16 cellular contexts compared by ENCODE assay signal in the genomic region with DNA sequence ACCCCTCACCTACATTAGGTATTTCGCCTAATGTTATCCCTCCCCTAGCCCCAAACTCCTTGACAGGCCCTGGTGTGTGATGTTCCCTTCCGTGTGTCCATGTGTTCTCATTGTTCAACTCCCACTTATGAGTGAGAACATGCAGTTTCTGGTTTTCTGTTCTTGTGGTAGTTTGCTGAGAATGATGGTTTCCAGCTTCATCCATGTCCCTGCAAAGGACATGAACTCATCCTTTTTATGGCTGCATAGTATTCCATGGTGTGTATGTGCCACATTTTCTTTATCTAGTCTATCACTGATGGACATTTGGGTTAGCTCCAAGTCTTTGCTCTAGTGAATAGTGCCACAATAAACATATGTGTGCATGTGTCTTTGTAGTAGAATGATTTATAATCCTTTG. TPM values are rescaled to one million over a fixed set of nuclear protein-coding genes. Genes with fewer than 3 reads are reported as not detected.
"Had no signal": no experiment of that assay in that cellular context is flagged by ENCODE, and none has a peak within 500 bp of the region (broad histone marks: within the 10 kb centered on the region; RNA-seq: fewer than 3 reads in every experiment).

No MANE protein-coding gene starts in this region.

RNA-seq across cellular contexts. Expression of a gene that starts 14.4 kb away (rescaled TPM):
- total RNA-seq: activated naive CD4-positive, alpha-beta T cell treated with anti-CD3 and anti-CD28 coated beads for 36 hours; activated naive CD4-positive, alpha-beta T cell treated with anti-CD3 and anti-CD28 coated beads, Interleukin-2, amount 50 U/mL, for 72 hours; activated naive CD8-positive, alpha-beta T cell treated with anti-CD3 and anti-CD28 coated beads for 36 hours; activated naive CD8-positive, alpha-beta T cell treated with anti-CD3 and anti-CD28 coated beads, Interleukin-2, amount 10 ng/mL, durations not matched to agents 7 days and 5 days; activated T-helper 1 cell treated with anti-CD3 and anti-CD28 coated beads, Interleukin-12 subunit alpha, Interleukin-12 subunit beta, Interleukin-2, Interleukin-4 antibody, amounts not matched to agents 30 ng/mL and 10 ng/mL and 1 ng/mL, durations not matched to agents 14 hours and 24 hours and 36 hours; activated T-helper 17 cell treated with anti-CD3 and anti-CD28 coated beads, Interleukin-2, amount 50 U/mL, for 72 hours; activated T-helper 2 cell treated with anti-CD3 and anti-CD28 coated beads, Interferon-gamma antibody, Interleukin-2, Interleukin-4, amounts not matched to agents 10 μg/mL and 5 μg/mL and 100 μg/mL, durations not matched to agents 14 hours and 24 hours and 36 hours; astrocyte; bronchial epithelial cell; cardiac septum; chondrocyte had no signal

RNA-seq across cellular contexts. Expression of a gene that starts 46.4 kb away (rescaled TPM):
- total RNA-seq: activated naive CD4-positive, alpha-beta T cell treated with anti-CD3 and anti-CD28 coated beads for 36 hours; activated naive CD4-positive, alpha-beta T cell treated with anti-CD3 and anti-CD28 coated beads, Interleukin-2, amount 50 U/mL, for 72 hours; activated naive CD8-positive, alpha-beta T cell treated with anti-CD3 and anti-CD28 coated beads for 36 hours; activated naive CD8-positive, alpha-beta T cell treated with anti-CD3 and anti-CD28 coated beads, Interleukin-2, amount 10 ng/mL, durations not matched to agents 7 days and 5 days; activated T-cell treated with anti-CD3 and anti-CD28 coated beads, Interleukin-2, amount 50 U/mL, for 72 hours; activated T-helper 1 cell treated with anti-CD3 and anti-CD28 coated beads, Interleukin-12 subunit alpha, Interleukin-12 subunit beta, Interleukin-2, Interleukin-4 antibody, amounts not matched to agents 30 ng/mL and 10 ng/mL and 1 ng/mL, durations not matched to agents 14 hours and 24 hours and 36 hours; activated T-helper 17 cell treated with anti-CD3 and anti-CD28 coated beads, Interleukin-2, amount 50 U/mL, for 72 hours; activated T-helper 2 cell treated with anti-CD3 and anti-CD28 coated beads, Interferon-gamma antibody, Interleukin-2, Interleukin-4, amounts not matched to agents 10 μg/mL and 5 μg/mL and 100 μg/mL, durations not matched to agents 14 hours and 24 hours and 36 hours; ascending aorta; body of pancreas; bronchial epithelial cell; cardiac septum; chondrocyte had no signal
- polyA plus RNA-seq: adipose tissue, aorta had no signal
